In the genomic region with DNA sequence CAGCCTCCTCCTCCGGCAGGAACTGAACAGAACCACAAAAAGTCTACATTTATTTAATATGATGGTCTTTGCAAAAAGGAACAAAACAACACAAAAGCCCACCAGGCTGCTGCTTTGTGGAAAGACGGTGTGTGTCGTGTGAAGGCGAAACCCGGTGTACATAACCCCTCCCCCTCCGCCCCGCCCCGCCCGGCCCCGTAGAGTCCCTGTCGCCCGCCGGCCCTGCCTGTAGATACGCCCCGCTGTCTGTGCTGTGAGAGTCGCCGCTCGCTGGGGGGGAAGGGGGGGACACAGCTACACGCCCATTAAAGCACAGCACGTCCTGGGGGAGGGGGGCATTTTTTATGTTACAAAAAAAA, we compare ENCODE assay signal across 7 cellular contexts.
A peak's percentile ranks its signal among the peaks of the same experiment; 100 is the strongest.
DNase-seq lines count a peak whose midpoint lies in the region; ATAC-seq and TF ChIP-seq lines count a peak whose summit lies in the region.

No MANE protein-coding gene starts in this region.

- H3K27me3 ChIP-seq in H7 (ENCODE audit: control insufficient read depth, insufficient read depth, low read length) (peaks cover 99% of the 10 kb centered on the region), fibroblast of lung (ENCODE audit: control insufficient read depth, insufficient read depth, low read length) (peaks cover 68% of the 10 kb centered on the region), gastroesophageal sphincter (peaks cover 96% of the 10 kb centered on the region)

- H2AFZ ChIP-seq in fibroblast of lung (ENCODE audit: low read length), result no peak overlapping the region

- H3K27ac ChIP-seq in fibroblast of lung (ENCODE audit: insufficient read depth, low read length) (no peak overlapping the region), gastroesophageal sphincter (no peak overlapping the region)

- peak overlapping the region; percentile 59 for H3K4me2 ChIP-seq in fibroblast of lung (ENCODE audit: extremely low read depth, insufficient read depth, low read length)

- H3K4me3 ChIP-seq in H7 (ENCODE audit: insufficient read depth, low read depth, low read length), result no peak overlapping the region
- H3K4me3 ChIP-seq in fibroblast of lung (replicated peaks in 1 of 4; ENCODE audit: control extremely low read depth in 1 of 4, insufficient read depth in 1 of 4, low read depth in 3 of 4, low read length in 4 of 4), result peak overlapping the region in 2 of 4 experiments; percentile 7 to 46
- H3K4me3 ChIP-seq in skeletal muscle cell (ENCODE audit: low read depth, low read length), result peak overlapping the region; percentile 13
- H3K4me3 ChIP-seq in gastroesophageal sphincter, result peak overlapping the region in 1 of 2 donors; percentile 51

- 8 to 10% methylated on average over 4 to 8 of the region's 20 CpGs for WGBS in gastroesophageal sphincter (ENCODE audit: low coverage in 1 of 2), 2 donors

- no peaks in the 10 kb centered on the region for H3K79me2 ChIP-seq in fibroblast of lung (ENCODE audit: control insufficient read depth, insufficient read depth, low read length)

- H3K36me3 ChIP-seq in H7 (replicated peaks; ENCODE audit: control insufficient read depth, insufficient read depth, low read length), result no peaks in the 10 kb centered on the region
- H3K36me3 ChIP-seq in fibroblast of lung (ENCODE audit: control insufficient read depth, insufficient read depth, low read length), result no peaks in the 10 kb centered on the region
- no peaks in the 10 kb centered on the region for H3K36me3 ChIP-seq in gastroesophageal sphincter

- H3K9me3 ChIP-seq in fibroblast of lung (ENCODE audit: control insufficient read depth, insufficient read depth, low read depth, low read length) (no peaks in the 10 kb centered on the region), gastroesophageal sphincter (no peaks in the 10 kb centered on the region)

- DNase-seq in H7, result peak; percentile 88
- DNase-seq in SW480 (ENCODE audit: low spot score), result peak; percentile 57
- no peak for DNase-seq in fibroblast of lung (ENCODE audit: low read depth in 2 of 2)
- no peak for DNase-seq in skeletal muscle cell (ENCODE audit: low read depth)
- DNase-seq in AML-193 (lab: John Stamatoyannopoulos, UW), result no peak
- DNase-seq in cerebellar nuclear complex (lab: John Stamatoyannopoulos, UW), result no peak

- no peak overlapping the region for H3K9ac ChIP-seq in fibroblast of lung (ENCODE audit: insufficient read depth, low read length)

- ATAC-seq in gastroesophageal sphincter, result no peak

- H4K20me1 ChIP-seq in fibroblast of lung (ENCODE audit: control insufficient read depth, extremely low read depth, insufficient read depth, low read length), result no peaks in the 10 kb centered on the region

- H3K4me1 ChIP-seq in fibroblast of lung (ENCODE audit: control insufficient read depth, extremely low read depth, insufficient read depth, low read length) (no peaks in the 10 kb centered on the region), gastroesophageal sphincter (peaks cover 0 to 45% (median 32%) of the 10 kb centered on the region in 3 donors)

- no peak for TF ChIP-seq CTCF in fibroblast of lung (conservative IDR thresholded peaks at IDR 0.05 in 1 of 2, IDR thresholded peaks at IDR 0.05 in 1 of 2; ENCODE audit: low read depth in 1 of 2, low read length in 2 of 2)
- TF ChIP-seq CTCF in gastroesophageal sphincter (IDR thresholded peaks at IDR 0.05), result no peak

- TF ChIP-seq POLR2A in gastroesophageal sphincter (IDR thresholded peaks at IDR 0.05), result no peak

- no peak for TF ChIP-seq EP300 in gastroesophageal sphincter (IDR thresholded peaks at IDR 0.05)

Comparison
In these comparisons a context has a peak if more than half of its experiments do, and no peak if none do; other contexts are left out.
1. DNase-seq: peak in H7 (single experiment) and SW480 (single experiment); none in fibroblast of lung (0 of 2), skeletal muscle cell (single experiment), AML-193 (0 of 2) and cerebellar nuclear complex (0 of 2).